In the genomic region with DNA sequence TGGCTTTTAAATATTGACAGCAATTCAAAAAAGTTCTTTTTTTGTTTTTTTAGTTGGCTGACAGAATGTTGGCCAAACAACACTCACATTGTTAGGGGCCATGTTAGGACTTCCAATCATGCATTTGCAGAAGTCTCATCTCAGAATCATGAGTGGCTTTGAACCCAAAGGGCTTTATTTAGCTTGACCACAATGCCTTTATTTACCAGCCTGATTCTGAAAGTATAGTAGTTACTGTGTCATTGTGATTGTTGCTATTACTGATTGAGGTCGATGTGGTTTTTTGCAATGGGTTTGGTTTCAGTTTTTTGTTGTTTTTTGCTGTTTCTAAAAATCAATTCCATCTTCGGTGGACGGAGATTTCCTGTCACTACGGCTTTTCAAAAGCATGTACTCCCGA, we compare ENCODE assay signal across 10 cellular contexts. TPM values are rescaled to one million over a fixed set of nuclear protein-coding genes. Genes with fewer than 3 reads are reported as not detected.
DNase-seq lines count a peak whose midpoint lies in the region; ATAC-seq and TF ChIP-seq lines count a peak whose summit lies in the region.
"Had no signal": no experiment of that assay in that cellular context is flagged by ENCODE, and none has a peak within 500 bp of the region (broad histone marks: within the 10 kb centered on the region; RNA-seq: fewer than 3 reads in every experiment).

No MANE protein-coding gene starts in this region.

- no peak for TF ChIP-seq CTCF in heart right ventricle (IDR thresholded peaks at IDR 0.05)

- DNase-seq in heart right ventricle (no peak), Right ventricle myocardium inferior (ENCODE audit: missing footprints) (no peak), RPMI7951 (ENCODE audit: low read depth) (peak; percentile 23), ecto neural progenitor cell (ENCODE audit: low spot score) (no peak), CD1c-positive myeloid dendritic cell (ENCODE audit: extremely low spot score) (no peak)
- DNase-seq in activated T-helper 2 cell treated with anti-CD3 and anti-CD28 coated beads, Interferon-gamma antibody, Interleukin-2, Interleukin-4, amounts not matched to agents 10 μg/mL and 5 μg/mL and 100 μg/mL, durations not matched to agents 14 hours and 24 hours and 36 hours (ENCODE audit: low spot score) = no peak
- DNase-seq in stimulated activated CD4-positive, alpha-beta T cell treated with anti-CD3 and anti-CD28 coated beads, Interleukin-12 subunit alpha, Interleukin-12 subunit beta, amount 100 ng/mL, for 4 hours = no peak
- DNase-seq: kidney, NCI-H2171 had no signal

- H3K4me1 Mint-ChIP-seq in activated T-helper 2 cell treated with anti-CD3 and anti-CD28 coated beads, Interferon-gamma antibody, Interleukin-2, Interleukin-4, amounts not matched to agents 10 μg/mL and 5 μg/mL and 100 μg/mL, durations not matched to agents 14 hours and 24 hours and 36 hours (ENCODE audit: low read depth) = peaks cover 3% of the 10 kb centered on the region

- H3K27me3 Mint-ChIP-seq in activated T-helper 2 cell treated with anti-CD3 and anti-CD28 coated beads, Interferon-gamma antibody, Interleukin-2, Interleukin-4, amounts not matched to agents 10 μg/mL and 5 μg/mL and 100 μg/mL, durations not matched to agents 14 hours and 24 hours and 36 hours (ENCODE audit: low read depth) = peaks cover 28% of the 10 kb centered on the region

- H3K4me3 ChIP-seq in heart right ventricle = peak overlapping the region in 1 of 10 donors; percentile 1

- no peaks in the 10 kb centered on the region for H3K36me3 ChIP-seq in heart right ventricle

- no peaks in the 10 kb centered on the region for H3K36me3 Mint-ChIP-seq in activated T-helper 2 cell treated with anti-CD3 and anti-CD28 coated beads, Interferon-gamma antibody, Interleukin-2, Interleukin-4, amounts not matched to agents 10 μg/mL and 5 μg/mL and 100 μg/mL, durations not matched to agents 14 hours and 24 hours and 36 hours (ENCODE audit: low read depth)

- intact Hi-C loops in heart right ventricle (cut with DNase I) = no loop called here
- intact Hi-C loops in Right ventricle myocardium inferior (cut with DNase I) = no loop called here
- intact Hi-C loops in activated T-helper 2 cell treated with anti-CD3 and anti-CD28 coated beads, Interferon-gamma antibody, Interleukin-2, Interleukin-4, amounts not matched to agents 10 μg/mL and 5 μg/mL and 100 μg/mL, durations not matched to agents 14 hours and 24 hours and 36 hours (cut with micrococcal nuclease) = no loop called here

- peak overlapping the region in 9 of 10 donors; percentile 11 to 81 (median 62) for H3K27ac ChIP-seq in heart right ventricle

- H3K27ac Mint-ChIP-seq in activated T-helper 2 cell treated with anti-CD3 and anti-CD28 coated beads, Interferon-gamma antibody, Interleukin-2, Interleukin-4, amounts not matched to agents 10 μg/mL and 5 μg/mL and 100 μg/mL, durations not matched to agents 14 hours and 24 hours and 36 hours = no peak overlapping the region

- no peaks in the 10 kb centered on the region for H3K9me3 ChIP-seq in heart right ventricle

- no peaks in the 10 kb centered on the region for H3K9me3 Mint-ChIP-seq in activated T-helper 2 cell treated with anti-CD3 and anti-CD28 coated beads, Interferon-gamma antibody, Interleukin-2, Interleukin-4, amounts not matched to agents 10 μg/mL and 5 μg/mL and 100 μg/mL, durations not matched to agents 14 hours and 24 hours and 36 hours

- peaks cover 0 to 62% (median 22%) of the 10 kb centered on the region in 9 donors for H3K4me1 ChIP-seq in heart right ventricle

- 29 to 45% methylated on average over 5 of the region's 5 CpGs for WGBS in heart right ventricle, 2 donors

- ATAC-seq in heart right ventricle = peak in 1 of 8 donors; percentile 23
- no peak for ATAC-seq in Right ventricle myocardium inferior
- peak; percentile 96 for ATAC-seq in HG02938 (IDR thresholded peaks at IDR 0.05; ENCODE audit: unreplicated experiment)

- H3K4me3 Mint-ChIP-seq in activated T-helper 2 cell treated with anti-CD3 and anti-CD28 coated beads, Interferon-gamma antibody, Interleukin-2, Interleukin-4, amounts not matched to agents 10 μg/mL and 5 μg/mL and 100 μg/mL, durations not matched to agents 14 hours and 24 hours and 36 hours (ENCODE audit: low read depth) = no peak overlapping the region

- H3K27me3 ChIP-seq in heart right ventricle = no peaks in the 10 kb centered on the region

RNA-seq across cellular contexts. Expression of a gene that starts 7.2 kb away (rescaled TPM):
- total RNA-seq in heart right ventricle = 10 to 100 TPM in 6 of 10 donors, 1 to 10 TPM in 4; 8.5 to 19.8 (median 12.4) TPM
- 1 to 10 TPM in 1 of 2 donors, under 1 TPM in 1; 0.65 to 5.3 TPM for polyA plus RNA-seq in heart right ventricle
- total RNA-seq in Right ventricle myocardium inferior = 8.4 TPM
- 0.48 and 0.78 TPM in 2 replicates for total RNA-seq in RPMI7951 (2014; rRNA removed; shearing (Covaris generic))
- total RNA-seq in activated T-helper 2 cell treated with anti-CD3 and anti-CD28 coated beads, Interferon-gamma antibody, Interleukin-2, Interleukin-4, amounts not matched to agents 10 μg/mL and 5 μg/mL and 100 μg/mL, durations not matched to agents 14 hours and 24 hours and 36 hours = 0.34 and 0.62 TPM in 2 replicates

RNA-seq across cellular contexts. Expression of a gene that starts 10.3 kb away (rescaled TPM):
- total RNA-seq in heart right ventricle (1 to 10 TPM in 3 of 10 donors, under 1 TPM in 4, not detected in 3; 0.26 to 1.9 (median 0.58) TPM), Right ventricle myocardium inferior (0.65 TPM)
- under 1 TPM; 0.68 to 0.95 TPM for polyA plus RNA-seq in heart right ventricle
- total RNA-seq in RPMI7951 (2014; rRNA removed; shearing (Covaris generic)) = 0.48 and 0.59 TPM in 2 replicates
- total RNA-seq in activated T-helper 2 cell treated with anti-CD3 and anti-CD28 coated beads, Interferon-gamma antibody, Interleukin-2, Interleukin-4, amounts not matched to agents 10 μg/mL and 5 μg/mL and 100 μg/mL, durations not matched to agents 14 hours and 24 hours and 36 hours = 1.5 and 2.3 TPM in 2 replicates
